In genomic region chr4:30630431-30630830, GRCh38 we compare ENCODE assay signal across 21 cellular contexts.
DNase-seq lines count a peak whose midpoint lies in the region; FAIRE-seq and TF ChIP-seq lines count a peak whose summit lies in the region.
"Had no signal": no experiment of that assay in that cellular context is flagged by ENCODE, and none has a peak within 500 bp of the region (broad histone marks: within the 10 kb centered on the region; RNA-seq: fewer than 3 reads in every experiment).

No MANE protein-coding gene starts in this region.

- intact Hi-C loops in A673 (cut with micrococcal nuclease; ENCODE audit: unreplicated experiment) (loop anchor here (1.0 kb wide), 1 partner anchor 26 kb away; no protein-coding TSS in a partner anchor), vagina (cut with DNase I) (no loop called here)

- no peak for TF ChIP-seq CTCF in A673 (conservative IDR thresholded peaks at IDR 0.05; ENCODE audit: low read depth, low read length)
- no peak for TF ChIP-seq CTCF in HEK293 (tag by site-specific recombination; IDR thresholded peaks at IDR 0.05)
- TF ChIP-seq CTCF in vagina (IDR thresholded peaks at IDR 0.05): no peak

- H3K4me1 ChIP-seq in A673 (ENCODE audit: insufficient read depth, low read length, poor library complexity, severe bottlenecking) (no peaks in the 10 kb centered on the region), HEK293 (ENCODE audit: control insufficient read depth, insufficient read depth, low read length) (no peaks in the 10 kb centered on the region), vagina (no peaks in the 10 kb centered on the region)
- H3K4me1 ChIP-seq: BE2C had no signal

- no peak overlapping the region for H3K9ac ChIP-seq in SK-N-MC (ENCODE audit: insufficient read length)

- H3K9me3 ChIP-seq in A673 (ENCODE audit: low read depth, low read length, poor library complexity, severe bottlenecking) (peaks cover 20% of the 10 kb centered on the region), HEK293 (ENCODE audit: control insufficient read depth, insufficient read depth, low read depth, low read length) (no peaks in the 10 kb centered on the region), SK-N-MC (ENCODE audit: low read depth, low read length) (no peaks in the 10 kb centered on the region), vagina (no peaks in the 10 kb centered on the region)
- H3K9me3 ChIP-seq: BE2C had no signal

- peak overlapping the region; percentile 84 for H3K27ac ChIP-seq in A673 (ENCODE audit: low read depth, low read length, poor library complexity, severe bottlenecking)
- no peak overlapping the region for H3K27ac ChIP-seq in HEK293 (ENCODE audit: extremely low read depth, low read depth, low read length)
- no peak overlapping the region for H3K27ac ChIP-seq in SK-N-MC
- no peak overlapping the region for H3K27ac ChIP-seq in vagina

- H3K4me3 ChIP-seq in A673 (ENCODE audit: low read depth, low read length, poor library complexity, severe bottlenecking) (no peak overlapping the region), HEK293 (ENCODE audit: low read depth, low read length) (no peak overlapping the region), SK-N-MC (no peak overlapping the region), vagina (no peak overlapping the region)

- BruUV-seq in A673 (replicated peaks; lab: Mats Ljungman, UMichigan): no TSS peak

- DNase-seq in A673 (ENCODE audit: low spot score) (peak; percentile 91), NCI-H526 treated with DMSO at 0.1 percent for 48 hours (lab: John Stamatoyannopoulos, UW) (peak; percentile 11), SK-N-MC (ENCODE audit: low read depth, low spot score) (peak; percentile 70), H54 (ENCODE audit: insufficient read length, low spot score) (no peak), vagina (ENCODE audit: extremely low spot score in 2 of 2) (no peak), UCSD-AML1 (lab: John Stamatoyannopoulos, UW; ENCODE audit: unreplicated experiment) (no peak), kidney glomerular epithelial cell (lab: John Stamatoyannopoulos, UW) (no peak)
- DNase-seq: BE2C; CD8-positive, alpha-beta T cell; COR-L47; DMS153; DMS79 treated with DMSO at 0.1 percent for 48 hours; EL; IMR-90 had no signal

- no peak for TF ChIP-seq POLR2A in H54 (IDR thresholded peaks at IDR 0.05; ENCODE audit: low read depth, low read length)
- TF ChIP-seq POLR2A in vagina (IDR thresholded peaks at IDR 0.05): no peak

- H3K27me3 ChIP-seq in A673 (replicated peaks; ENCODE audit: insufficient read depth, low read depth, low read length, poor library complexity) (no peaks in the 10 kb centered on the region), vagina (no peaks in the 10 kb centered on the region)
- H3K27me3 ChIP-seq: BE2C had no signal

- H3K36me3 ChIP-seq in A673 (ENCODE audit: insufficient read depth, low read length, poor library complexity, severe bottlenecking): no peaks in the 10 kb centered on the region
- H3K36me3 ChIP-seq in HEK293 (ENCODE audit: control insufficient read depth in 2 of 2, insufficient read depth in 1 of 2, low read length in 2 of 2): no peaks in the 10 kb centered on the region
- H3K36me3 ChIP-seq in SK-N-MC (ENCODE audit: insufficient read depth, low read length): no peaks in the 10 kb centered on the region
- no peaks in the 10 kb centered on the region for H3K36me3 ChIP-seq in vagina
- H3K36me3 ChIP-seq: BE2C had no signal

- CTCF ChIA-PET in A673 (lab: Charles Lee): no interaction called here
- CTCF ChIA-PET in HEK293 (lab: Yijun Ruan, JAX): no interaction called here

- no peak for FAIRE-seq in H54 (lab: Jason Lieb, UNC)
- FAIRE-seq: A204.1, D721Med, G401.6, GM12892, GM19239, H1 had no signal

- POLR2A ChIA-PET in A673 (lab: Charles Lee; ENCODE audit: low non-redundant PET) (no interaction called here), HEK293 (lab: Yijun Ruan, JAX) (no interaction called here)

TF ChIP-seq in HEK293, 187 proteins besides CTCF, POLR2A, EP300 and RAD21:
- TF ChIP-seq ZNF223 (tag by site-specific recombination; IDR thresholded peaks at IDR 0.05): no peak
- no peak for TF ChIP-seq ZNF658 (tag by site-specific recombination; IDR thresholded peaks at IDR 0.05)
- no peak for TF ChIP-seq PRDM4 (tag by site-specific recombination; IDR thresholded peaks at IDR 0.05)
- TF ChIP-seq INSM2 (tag by site-specific recombination; IDR thresholded peaks at IDR 0.05): no peak
- TF ChIP-seq ZXDB (tag by site-specific recombination; IDR thresholded peaks at IDR 0.05): no peak
- no peak for TF ChIP-seq ZNF624 (tag by site-specific recombination; IDR thresholded peaks at IDR 0.05)
- no peak for TF ChIP-seq ZNF621 (tag by site-specific recombination; IDR thresholded peaks at IDR 0.05)
- TF ChIP-seq FEZF1 (tag by site-specific recombination; IDR thresholded peaks at IDR 0.05): 0 out of 2 replicates have a peak, but pooled peaks have one; percentile 19
- TF ChIP-seq ZNF398 (tag by site-specific recombination; IDR thresholded peaks at IDR 0.05): no peak

Comparison
In these comparisons a context has a peak if more than half of its experiments do, and no peak if none do; other contexts are left out.
1. DNase-seq: peak in A673 (single experiment), NCI-H526 treated with DMSO at 0.1 percent for 48 hours (single experiment) and SK-N-MC (single experiment); none in H54 (single experiment), vagina (0 of 2), UCSD-AML1 (single experiment) and kidney glomerular epithelial cell (single experiment).